14 cellular contexts compared by ENCODE assay signal in genomic region chr11:27280131-27280530, GRCh38.
DNase-seq lines count a peak whose midpoint lies in the region; ATAC-seq and TF ChIP-seq lines count a peak whose summit lies in the region.
"Had no signal": no experiment of that assay in that cellular context is flagged by ENCODE, and none has a peak within 500 bp of the region (broad histone marks: within the 10 kb centered on the region; RNA-seq: fewer than 3 reads in every experiment).

No MANE protein-coding gene starts in this region.

- H3K4me3 ChIP-seq in choroid plexus epithelial cell (ENCODE audit: low read depth, low read length) = no peak overlapping the region
- H3K4me3 ChIP-seq in gastroesophageal sphincter = no peak overlapping the region
- H3K4me3 ChIP-seq: GM12878 had no signal

- no peaks in the 10 kb centered on the region for H3K9me3 ChIP-seq in gastroesophageal sphincter

- no peak for TF ChIP-seq EP300 in gastroesophageal sphincter (IDR thresholded peaks at IDR 0.05)

- no peak for TF ChIP-seq CTCF in choroid plexus epithelial cell (conservative IDR thresholded peaks at IDR 0.05; ENCODE audit: low read depth, low read length)
- TF ChIP-seq CTCF in gastroesophageal sphincter (IDR thresholded peaks at IDR 0.05) = no peak

- ATAC-seq in gastroesophageal sphincter = peak; percentile 54
- ATAC-seq: GM12878 had no signal

- no peak for TF ChIP-seq POLR2A in gastroesophageal sphincter (IDR thresholded peaks at IDR 0.05)

- peaks cover 7% of the 10 kb centered on the region for H3K27me3 ChIP-seq in gastroesophageal sphincter

- H3K36me3 ChIP-seq in gastroesophageal sphincter = no peaks in the 10 kb centered on the region

- 58 to 59% methylated on average over 3 of the region's 3 CpGs for WGBS in gastroesophageal sphincter (ENCODE audit: low coverage in 1 of 2), 2 donors

- DNase-seq in choroid plexus epithelial cell (ENCODE audit: low read depth) = peak; percentile 15
- no peak for DNase-seq in NCI-H2107 treated with DMSO at 0.1 percent for 48 hours (lab: John Stamatoyannopoulos, UW; ENCODE audit: unreplicated experiment)
- DNase-seq in stimulated activated CD4-positive, alpha-beta T cell treated with anti-CD3 and anti-CD28 coated beads, Interleukin-4, amount 100 ng/mL, for 4 hours = no peak
- DNase-seq in D341Med (ENCODE audit: low spot score) = no peak
- no peak for DNase-seq in glomerular visceral epithelial cell (ENCODE audit: extremely low spot score)
- DNase-seq: C1 segment of cervical spinal cord; Calu3; CD4-positive, alpha-beta T cell; DMS79; GOT3; H9 had no signal

- H3K4me1 ChIP-seq in gastroesophageal sphincter = peaks cover 0 to 10% (median 0%) of the 10 kb centered on the region in 3 donors

- no peak overlapping the region for H3K27ac ChIP-seq in gastroesophageal sphincter

TF ChIP-seq in PFSK-1, 5 proteins besides CTCF, POLR2A, EP300 and RAD21:
- TF ChIP-seq POLR2AphosphoS5 (IDR thresholded peaks at IDR 0.05; ENCODE audit: low read depth, low read length) = peak; percentile 43; the same call in 1 of the 2 replicates
- TF ChIP-seq REST (IDR thresholded peaks at IDR 0.05; ENCODE audit: insufficient read depth in 1 of 2, low read depth in 2 of 2, low read length in 2 of 2) = no peak
